ENCODE assay signal across 3 cellular contexts in genomic region chr5:33430983-33431382, GRCh38.
TF ChIP-seq lines count a peak whose summit lies in the region.

No MANE protein-coding gene starts in this region.

TF ChIP-seq in HepG2, 621 proteins besides CTCF, POLR2A, EP300 and RAD21 (continues in another document):
- TF ChIP-seq FOXP1 (IDR thresholded peaks at IDR 0.05) (no peak), FOXP1 (CRISPR knock-in tag; IDR thresholded peaks at IDR 0.05) (peak; percentile 30; the same call in 1 of the 2 replicates), ZNF276 (CRISPR knock-in tag; IDR thresholded peaks at IDR 0.05; ENCODE audit: low read depth) (no peak), PBX2 (CRISPR knock-in tag; IDR thresholded peaks at IDR 0.05) (no peak), TEF (CRISPR knock-in tag; IDR thresholded peaks at IDR 0.05) (no peak), ZNF256 (CRISPR knock-in tag; conservative IDR thresholded peaks at IDR 0.05) (no peak), ZNF652 (CRISPR knock-in tag; IDR thresholded peaks at IDR 0.05; ENCODE audit: borderline replicate concordance, low read depth) (peak; percentile 81), PAXIP1 (CRISPR knock-in tag; conservative IDR thresholded peaks at IDR 0.05) (peak; percentile 29), SOX13 (IDR thresholded peaks at IDR 0.05) (no peak), SOX13 (CRISPR knock-in tag; conservative IDR thresholded peaks at IDR 0.05 in 1 of 2, IDR thresholded peaks at IDR 0.05 in 1 of 2) (0 out of 4 replicates have a peak, but pooled peaks of 1 of the 2 experiments have one; percentile 13)

TF ChIP-seq in GM12878, 131 proteins besides CTCF, POLR2A, EP300 and RAD21:
- TF ChIP-seq ASH2L (IDR thresholded peaks at IDR 0.05; ENCODE audit: borderline replicate concordance, low read depth) (no peak), ZBTB40 (IDR thresholded peaks at IDR 0.05; ENCODE audit: borderline replicate concordance) (0 out of 2 replicates have a peak, but pooled peaks have one; percentile 49), STAT1 (conservative IDR thresholded peaks at IDR 0.05) (no peak), HDAC2 (IDR thresholded peaks at IDR 0.05) (no peak), FOS (IDR thresholded peaks at IDR 0.05; ENCODE audit: borderline replicate concordance, extremely low read depth, insufficient read length) (no peak)

TF ChIP-seq in K562, 482 proteins besides CTCF, POLR2A, EP300 and RAD21:
- TF ChIP-seq CSDE1 (IDR thresholded peaks at IDR 0.05) (no peak), ZBTB40 (IDR thresholded peaks at IDR 0.05) (peak; percentile 87), ZBTB40 (CRISPR knock-in tag; IDR thresholded peaks at IDR 0.05) (no peak), SAFB (IDR thresholded peaks at IDR 0.05; ENCODE audit: borderline replicate concordance, low read depth, low read length) (no peak), CBFA2T2 (conservative IDR thresholded peaks at IDR 0.05) (no peak), TFAP4 (CRISPR knock-in tag; IDR thresholded peaks at IDR 0.05; ENCODE audit: borderline replicate concordance) (no peak), CREB3 (tag; conservative IDR thresholded peaks at IDR 0.05; ENCODE audit: low read depth) (no peak), HLTF (IDR thresholded peaks at IDR 0.05) (no peak)
